In the genomic region with DNA sequence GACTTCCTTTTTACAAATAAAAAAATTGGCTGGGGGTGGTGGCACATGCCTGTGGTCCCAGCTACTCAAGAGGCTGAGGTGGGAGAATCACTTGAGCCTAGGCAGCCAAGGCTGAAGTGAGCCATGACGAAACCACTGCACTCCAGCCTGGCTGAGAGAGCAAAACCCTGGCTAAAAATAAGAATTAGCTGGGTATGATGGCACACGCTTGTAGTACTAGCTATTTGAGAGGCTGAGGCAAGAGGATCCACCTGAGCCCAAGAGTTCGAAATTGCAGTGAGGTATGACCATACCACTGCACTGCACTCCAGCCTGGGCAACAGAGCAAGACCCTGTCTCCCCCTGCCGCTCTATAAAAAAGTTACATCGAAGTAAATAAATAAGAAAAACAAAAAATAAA, we compare ENCODE assay signal across 25 cellular contexts.
"Had no signal": no experiment of that assay in that cellular context is flagged by ENCODE, and none has a peak within 500 bp of the region (broad histone marks: within the 10 kb centered on the region; RNA-seq: fewer than 3 reads in every experiment).

No MANE protein-coding gene starts in this region.

- H3K4me1 Mint-ChIP-seq: activated B cell treated with CpG ODN at 0.5 μM for 24 hours; immature natural killer cell; nephron; stimulated activated effector memory CD8-positive, alpha-beta T cell treated with anti-CD3 and anti-CD28 coated beads, Interleukin-12 subunit alpha, Interleukin-12 subunit beta, amount 100 ng/mL, for 72 hours had no signal

- DNase-seq: activated B cell treated with CpG ODN at 0.5 μM for 24 hours; activated CD4-positive, alpha-beta T cell treated with anti-CD3 and anti-CD28 coated beads, Interleukin-2, amount 50 U/mL, for 1 hour; activated CD8-positive, alpha-beta T cell treated with anti-CD3 and anti-CD28 coated beads for 36 hours; activated naive CD4-positive, alpha-beta T cell treated with Interleukin-2 at 50 U/mL for 16 hours; activated T-cell treated with anti-CD3 and anti-CD28 coated beads, Interleukin-2, amount 50 U/mL, for 48 hours; anterior cingulate cortex; body of pancreas; dorsolateral prefrontal cortex; effector memory CD4-positive, alpha-beta T cell; glutamatergic neuron; hypothalamus; immature natural killer cell; mucosa of descending colon; posterior cingulate gyrus; small intestine; stimulated activated CD4-positive, alpha-beta T cell treated with anti-CD3 and anti-CD28 coated beads, Interleukin-4, amount 100 ng/mL, for 24 hours; T-helper 2 cell; upper lobe of right lung had no signal

- H3K27me3 ChIP-seq: body of pancreas, dorsolateral prefrontal cortex, upper lobe of right lung had no signal

- H3K27me3 Mint-ChIP-seq: activated B cell treated with CpG ODN at 0.5 μM for 24 hours; activated CD8-positive, alpha-beta T cell treated with anti-CD3 and anti-CD28 coated beads for 36 hours; activated naive CD8-positive, alpha-beta T cell; stimulated activated naive CD8-positive, alpha-beta T cell treated with anti-CD3 and anti-CD28 coated beads, Interleukin-15, Interleukin-2, amounts not matched to agents 100 ng/mL and 50 ng/mL, for 24 hours had no signal

- H3K4me3 Mint-ChIP-seq: activated B cell treated with CpG ODN at 0.5 μM for 24 hours; activated CD8-positive, alpha-beta T cell treated with anti-CD3 and anti-CD28 coated beads for 36 hours; activated naive CD8-positive, alpha-beta T cell; immature natural killer cell; nephron; stimulated activated effector memory CD8-positive, alpha-beta T cell treated with anti-CD3 and anti-CD28 coated beads, Interleukin-12 subunit alpha, Interleukin-12 subunit beta, amount 100 ng/mL, for 72 hours; stimulated activated naive CD8-positive, alpha-beta T cell treated with anti-CD3 and anti-CD28 coated beads, Interleukin-15, Interleukin-2, amounts not matched to agents 100 ng/mL and 50 ng/mL, for 24 hours had no signal

- H3K27ac ChIP-seq: body of pancreas, coronary artery, dorsolateral prefrontal cortex, upper lobe of right lung had no signal

- H3K27ac Mint-ChIP-seq: activated B cell treated with CpG ODN at 0.5 μM for 24 hours; activated CD8-positive, alpha-beta T cell treated with anti-CD3 and anti-CD28 coated beads for 36 hours; activated naive CD8-positive, alpha-beta T cell; activated T-helper 2 cell treated with anti-CD3 and anti-CD28 coated beads, Interferon-gamma antibody, Interleukin-2, Interleukin-4, amounts not matched to agents 10 μg/mL and 5 μg/mL and 100 μg/mL, durations not matched to agents 14 hours and 24 hours and 36 hours; nephron; stimulated activated effector memory CD8-positive, alpha-beta T cell treated with anti-CD3 and anti-CD28 coated beads, Interleukin-12 subunit alpha, Interleukin-12 subunit beta, amount 100 ng/mL, for 72 hours; stimulated activated naive CD8-positive, alpha-beta T cell treated with anti-CD3 and anti-CD28 coated beads, Interleukin-15, Interleukin-2, amounts not matched to agents 100 ng/mL and 50 ng/mL, for 24 hours had no signal

- H3K4me3 ChIP-seq: body of pancreas, coronary artery, dorsolateral prefrontal cortex, lung, mucosa of descending colon, upper lobe of right lung had no signal

- H3K9me3 ChIP-seq: body of pancreas, mucosa of descending colon, upper lobe of right lung had no signal

- H3K4me1 ChIP-seq: body of pancreas, upper lobe of right lung had no signal

- H3K9me3 Mint-ChIP-seq: activated B cell treated with CpG ODN at 0.5 μM for 24 hours; activated CD8-positive, alpha-beta T cell treated with anti-CD3 and anti-CD28 coated beads for 36 hours; activated T-helper 2 cell treated with anti-CD3 and anti-CD28 coated beads, Interferon-gamma antibody, Interleukin-2, Interleukin-4, amounts not matched to agents 10 μg/mL and 5 μg/mL and 100 μg/mL, durations not matched to agents 14 hours and 24 hours and 36 hours; immature natural killer cell; nephron; stimulated activated effector memory CD8-positive, alpha-beta T cell treated with anti-CD3 and anti-CD28 coated beads, Interleukin-12 subunit alpha, Interleukin-12 subunit beta, amount 100 ng/mL, for 72 hours; stimulated activated naive CD8-positive, alpha-beta T cell treated with anti-CD3 and anti-CD28 coated beads, Interleukin-15, Interleukin-2, amounts not matched to agents 100 ng/mL and 50 ng/mL, for 24 hours had no signal
